9 cellular contexts compared by ENCODE assay signal in the genomic region with DNA sequence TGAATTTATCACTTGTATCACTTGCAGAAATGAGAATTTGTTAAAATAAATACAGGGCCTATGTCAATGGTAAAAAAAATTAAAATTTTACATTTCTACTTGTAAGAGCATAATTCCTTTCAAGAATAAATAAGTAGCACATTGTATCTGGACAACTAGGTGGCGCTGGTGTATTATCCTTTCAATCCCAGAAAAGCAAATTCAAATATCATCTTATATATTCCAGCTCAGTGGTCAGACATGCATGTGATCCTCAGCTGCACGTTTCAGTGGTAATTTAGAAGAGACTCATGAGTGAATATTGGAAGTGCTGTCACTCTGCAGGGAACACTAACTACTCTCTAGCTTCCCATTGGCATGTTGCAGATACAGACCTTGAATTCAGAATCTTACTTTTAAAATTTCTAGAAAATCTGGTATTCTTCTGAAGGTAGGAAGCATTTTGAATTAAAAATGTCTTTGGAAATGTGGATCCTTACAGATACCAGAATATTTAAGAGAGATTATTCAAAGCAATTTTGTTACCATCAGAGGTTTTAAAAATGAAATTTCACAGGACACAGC.
A peak's percentile ranks its signal among the peaks of the same experiment; 100 is the strongest.
DNase-seq lines count a peak whose midpoint lies in the region; ATAC-seq and TF ChIP-seq lines count a peak whose summit lies in the region.
"Had no signal": no experiment of that assay in that cellular context is flagged by ENCODE, and none has a peak within 500 bp of the region (broad histone marks: within the 10 kb centered on the region; RNA-seq: fewer than 3 reads in every experiment).

No MANE protein-coding gene starts in this region.

- no peak overlapping the region for H3K27ac ChIP-seq in 22Rv1
- no peak overlapping the region for H3K27ac ChIP-seq in WERI-Rb-1
- H3K27ac ChIP-seq in aorta (ENCODE audit: low read depth in 1 of 2, low read length in 2 of 2), result no peak overlapping the region

- H3K4me1 ChIP-seq in aorta (ENCODE audit: control insufficient read depth in 1 of 2, insufficient read depth in 2 of 2, low read length in 2 of 2), result no peaks in the 10 kb centered on the region

- ATAC-seq in aorta (ENCODE audit: low FRiP score), result no peak
- no peak for ATAC-seq in natural killer cell treated with Interleukin-12 subunit alpha and Interleukin-12 subunit beta and Interleukin-15 and Interleukin-18, amount 100 ng/mL, for 72 hours

- intact Hi-C loops in aorta (cut with DNase I), result no loop called here

- WGBS in aorta, 2 donors, result 1% methylated on average over 2 of the region's 2 CpGs

- no peaks in the 10 kb centered on the region for H3K4me1 Mint-ChIP-seq in natural killer cell treated with Interleukin-12 subunit alpha and Interleukin-12 subunit beta and Interleukin-15 and Interleukin-18, amount 100 ng/mL, for 72 hours (ENCODE audit: low read depth in 2 of 2)

- DNase-seq in NCI-H2107 (lab: John Stamatoyannopoulos, UW), result peak; percentile 22
- DNase-seq in WERI-Rb-1, result peak; percentile 37
- DNase-seq in inferior parietal cortex (ENCODE audit: extremely low spot score), result peak; percentile 86
- DNase-seq in aorta, result no peak
- DNase-seq in islet precursor cell, result no peak
- DNase-seq in natural killer cell treated with Interleukin-12 subunit alpha and Interleukin-12 subunit beta and Interleukin-15 and Interleukin-18, amount 100 ng/mL, for 72 hours (ENCODE audit: low spot score), result no peak

- TF ChIP-seq CTCF in 22Rv1 (IDR thresholded peaks at IDR 0.05) (peak; percentile 87), GM12874 (IDR thresholded peaks at IDR 0.05; ENCODE audit: insufficient read depth, low read depth, low read length) (peak; percentile 34; the same call in 1 of the 2 replicates), WERI-Rb-1 (IDR thresholded peaks at IDR 0.05; ENCODE audit: low read depth, low read length) (peak; percentile 41)

- H3K27ac Mint-ChIP-seq in natural killer cell treated with Interleukin-12 subunit alpha and Interleukin-12 subunit beta and Interleukin-15 and Interleukin-18, amount 100 ng/mL, for 72 hours, result no peak overlapping the region
- H3K27ac Mint-ChIP-seq: activated naive CD8-positive, alpha-beta T cell had no signal

- no peaks in the 10 kb centered on the region for H3K36me3 Mint-ChIP-seq in natural killer cell treated with Interleukin-12 subunit alpha and Interleukin-12 subunit beta and Interleukin-15 and Interleukin-18, amount 100 ng/mL, for 72 hours
- H3K36me3 Mint-ChIP-seq: activated naive CD8-positive, alpha-beta T cell had no signal

- H3K27me3 Mint-ChIP-seq in natural killer cell treated with Interleukin-12 subunit alpha and Interleukin-12 subunit beta and Interleukin-15 and Interleukin-18, amount 100 ng/mL, for 72 hours, result no peaks in the 10 kb centered on the region
- H3K27me3 Mint-ChIP-seq: activated naive CD8-positive, alpha-beta T cell had no signal

- H3K27me3 ChIP-seq in WERI-Rb-1 (ENCODE audit: insufficient read depth, low read depth, severe bottlenecking) (no peaks in the 10 kb centered on the region), aorta (ENCODE audit: control insufficient read depth in 1 of 2, insufficient read depth in 2 of 2, low read length in 1 of 2) (no peaks in the 10 kb centered on the region)

- H3K4me3 ChIP-seq in WERI-Rb-1 (ENCODE audit: low read depth, low read length) (no peak overlapping the region), aorta (ENCODE audit: low read length in 2 of 2) (no peak overlapping the region)

- H3K4me3 Mint-ChIP-seq in natural killer cell treated with Interleukin-12 subunit alpha and Interleukin-12 subunit beta and Interleukin-15 and Interleukin-18, amount 100 ng/mL, for 72 hours, result no peak overlapping the region
- H3K4me3 Mint-ChIP-seq: activated naive CD8-positive, alpha-beta T cell had no signal

- no peaks in the 10 kb centered on the region for H3K9me3 ChIP-seq in WERI-Rb-1 (ENCODE audit: severe bottlenecking)
- no peaks in the 10 kb centered on the region for H3K9me3 ChIP-seq in aorta (ENCODE audit: control insufficient read depth, low read length)

- H3K36me3 ChIP-seq in WERI-Rb-1 (no peaks in the 10 kb centered on the region), aorta (ENCODE audit: control insufficient read depth in 1 of 2, insufficient read depth in 2 of 2, low read length in 1 of 2) (no peaks in the 10 kb centered on the region)

- peaks cover 13% of the 10 kb centered on the region for H3K9me3 Mint-ChIP-seq in natural killer cell treated with Interleukin-12 subunit alpha and Interleukin-12 subunit beta and Interleukin-15 and Interleukin-18, amount 100 ng/mL, for 72 hours

Comparison
In these comparisons a context has a peak if more than half of its experiments do, and no peak if none do; other contexts are left out.
1. CTCF ChIP-seq: peak in every context shown above with its lines; median percentile 87 in 22Rv1; 41 in WERI-Rb-1; 34 in GM12874.
2. DNase-seq: peak in NCI-H2107 (single experiment), WERI-Rb-1 (single experiment) and inferior parietal cortex (single experiment); none in aorta (0 of 2), islet precursor cell (single experiment) and natural killer cell treated with Interleukin-12 subunit alpha and Interleukin-12 subunit beta and Interleukin-15 and Interleukin-18, amount 100 ng/mL, for 72 hours (single experiment).